20 cellular contexts compared by ENCODE assay signal in the genomic region with DNA sequence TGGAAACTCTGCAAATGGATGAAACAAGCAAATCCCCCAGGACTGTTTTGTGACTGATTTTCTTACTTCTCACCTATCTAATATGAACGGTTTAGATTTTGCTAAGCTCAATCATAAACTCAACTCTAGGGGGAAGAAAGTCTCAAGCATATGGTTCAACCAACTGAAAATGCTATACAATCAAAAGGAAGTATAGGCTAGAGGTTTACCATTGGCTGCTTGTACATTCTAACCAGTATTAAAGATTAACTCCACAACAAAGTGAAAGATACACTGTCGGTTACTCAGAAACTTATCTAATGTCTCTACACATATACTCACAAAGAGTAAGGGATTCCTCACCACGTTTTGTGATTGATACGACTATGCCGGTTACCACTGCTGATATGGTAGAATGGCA.
DNase-seq lines count a peak whose midpoint lies in the region; ATAC-seq and TF ChIP-seq lines count a peak whose summit lies in the region.
"Had no signal": no experiment of that assay in that cellular context is flagged by ENCODE, and none has a peak within 500 bp of the region (broad histone marks: within the 10 kb centered on the region; RNA-seq: fewer than 3 reads in every experiment).

No MANE protein-coding gene starts in this region.

- H3K4me1 ChIP-seq in lower lobe of right lung, result no peaks in the 10 kb centered on the region
- H3K4me1 ChIP-seq: left ventricle myocardium inferior, prostate gland had no signal

- H3K27me3 Mint-ChIP-seq in Calu3 (ENCODE audit: unreplicated experiment), result no peaks in the 10 kb centered on the region
- H3K27me3 Mint-ChIP-seq: activated CD4-positive, alpha-beta T cell treated with anti-CD3 and anti-CD28 coated beads, Interleukin-2, amount 10 ng/mL, durations not matched to agents 24 days and 14 days; activated naive CD8-positive, alpha-beta T cell treated with anti-CD3 and anti-CD28 coated beads, Interleukin-2, amount 10 ng/mL, durations not matched to agents 7 days and 5 days had no signal

- H3K9me3 ChIP-seq in lower lobe of right lung, result no peaks in the 10 kb centered on the region
- H3K9me3 ChIP-seq: left ventricle myocardium inferior, prostate gland had no signal

- intact Hi-C loops in lower lobe of right lung (cut with DNase I), result no loop called here
- intact Hi-C loops in Calu3 (cut with micrococcal nuclease; ENCODE audit: unreplicated experiment), result no loop called here

- DNase-seq in lower lobe of right lung (no peak), Calu3 (no peak), superior temporal gyrus (ENCODE audit: extremely low spot score) (no peak)
- DNase-seq: activated CD4-positive, alpha-beta T cell treated with anti-CD3 and anti-CD28 coated beads, Interleukin-2, amount 10 ng/mL, durations not matched to agents 24 days and 14 days; activated naive CD8-positive, alpha-beta T cell treated with anti-CD3 and anti-CD28 coated beads, Interleukin-2, amount 10 ng/mL, durations not matched to agents 7 days and 5 days; activated T-cell treated with anti-CD3 and anti-CD28 coated beads, Interleukin-2, amount 50 U/mL, for 4 hours; DMS153; effector memory CD4-positive, alpha-beta T cell; IMR-90; left ventricle myocardium inferior; NCI-H1048; NCI-H2227 treated with DMSO at 0.1 percent for 48 hours; SHP77; T-helper 9 cell had no signal

- no peaks in the 10 kb centered on the region for H3K36me3 ChIP-seq in lower lobe of right lung
- H3K36me3 ChIP-seq: left ventricle myocardium inferior, prostate gland had no signal

- peaks cover 4% of the 10 kb centered on the region for H3K36me3 Mint-ChIP-seq in Calu3 (ENCODE audit: insufficient read depth, unreplicated experiment)
- H3K36me3 Mint-ChIP-seq: activated naive CD8-positive, alpha-beta T cell treated with anti-CD3 and anti-CD28 coated beads, Interleukin-2, amount 10 ng/mL, durations not matched to agents 7 days and 5 days had no signal

- no peak for TF ChIP-seq CTCF in lower lobe of right lung (IDR thresholded peaks at IDR 0.05)
- no peak for TF ChIP-seq CTCF in Calu3 (IDR thresholded peaks at IDR 0.05; ENCODE audit: unreplicated experiment)

- H3K4me3 ChIP-seq in lower lobe of right lung, result no peak overlapping the region
- H3K4me3 ChIP-seq: left ventricle myocardium inferior, prostate gland had no signal

- CTCF ChIA-PET in Calu3 (lab: Charles Lee), result interaction anchor here (0.6 kb wide), 1 partner anchor 25 kb away, joined by 5 read pairs; no protein-coding TSS in a partner anchor

- H3K4me3 Mint-ChIP-seq in Calu3 (ENCODE audit: low read depth, unreplicated experiment), result no peak overlapping the region
- H3K4me3 Mint-ChIP-seq: activated CD4-positive, alpha-beta T cell treated with anti-CD3 and anti-CD28 coated beads, Interleukin-2, amount 10 ng/mL, durations not matched to agents 24 days and 14 days; activated naive CD8-positive, alpha-beta T cell treated with anti-CD3 and anti-CD28 coated beads, Interleukin-2, amount 10 ng/mL, durations not matched to agents 7 days and 5 days; activated T-cell treated with anti-CD3 and anti-CD28 coated beads, Interleukin-2, amount 50 U/mL, for 4 hours had no signal

- ATAC-seq in GM18867 (IDR thresholded peaks at IDR 0.05; ENCODE audit: unreplicated experiment) (peak; percentile 54), GM21423 (IDR thresholded peaks at IDR 0.05; ENCODE audit: unreplicated experiment) (peak; percentile 87), HG02973 (IDR thresholded peaks at IDR 0.05; ENCODE audit: unreplicated experiment) (peak; percentile 77), HG03565 (IDR thresholded peaks at IDR 0.05; ENCODE audit: unreplicated experiment) (peak; percentile 55), HG03520 (IDR thresholded peaks at IDR 0.05; ENCODE audit: unreplicated experiment) (no peak), lower lobe of right lung (no peak)
- ATAC-seq: activated T-cell treated with anti-CD3 and anti-CD28 coated beads, Interleukin-2, amount 50 U/mL, for 4 hours had no signal

- H3K27ac Mint-ChIP-seq in Calu3 (ENCODE audit: unreplicated experiment), result no peak overlapping the region
- H3K27ac Mint-ChIP-seq: activated CD4-positive, alpha-beta T cell treated with anti-CD3 and anti-CD28 coated beads, Interleukin-2, amount 10 ng/mL, durations not matched to agents 24 days and 14 days; activated naive CD8-positive, alpha-beta T cell treated with anti-CD3 and anti-CD28 coated beads, Interleukin-2, amount 10 ng/mL, durations not matched to agents 7 days and 5 days had no signal

- no peaks in the 10 kb centered on the region for H3K9me3 Mint-ChIP-seq in Calu3 (ENCODE audit: low read depth, unreplicated experiment)
- H3K9me3 Mint-ChIP-seq: activated CD4-positive, alpha-beta T cell treated with anti-CD3 and anti-CD28 coated beads, Interleukin-2, amount 10 ng/mL, durations not matched to agents 24 days and 14 days; activated T-cell treated with anti-CD3 and anti-CD28 coated beads, Interleukin-2, amount 50 U/mL, for 4 hours had no signal

- peaks cover 8% of the 10 kb centered on the region for H3K4me1 Mint-ChIP-seq in Calu3 (ENCODE audit: low read depth, unreplicated experiment)
- H3K4me1 Mint-ChIP-seq: activated CD4-positive, alpha-beta T cell treated with anti-CD3 and anti-CD28 coated beads, Interleukin-2, amount 10 ng/mL, durations not matched to agents 24 days and 14 days; activated naive CD8-positive, alpha-beta T cell treated with anti-CD3 and anti-CD28 coated beads, Interleukin-2, amount 10 ng/mL, durations not matched to agents 7 days and 5 days had no signal

- no TSS peak for BruUV-seq in Calu3 (replicated peaks; lab: Mats Ljungman, UMichigan)

- H3K27ac ChIP-seq in lower lobe of right lung, result no peak overlapping the region
- H3K27ac ChIP-seq: left ventricle myocardium inferior, prostate gland had no signal

- no peaks in the 10 kb centered on the region for H3K27me3 ChIP-seq in lower lobe of right lung (ENCODE audit: low read depth)

Comparison
In these comparisons a context has a peak if more than half of its experiments do, and no peak if none do; other contexts are left out.
1. ATAC-seq: peak in GM18867 (single experiment), GM21423 (single experiment), HG02973 (single experiment) and HG03565 (single experiment); none in HG03520 (single experiment) and lower lobe of right lung (0 of 2).